ENCODE assay signal across 8 cellular contexts in the genomic region with DNA sequence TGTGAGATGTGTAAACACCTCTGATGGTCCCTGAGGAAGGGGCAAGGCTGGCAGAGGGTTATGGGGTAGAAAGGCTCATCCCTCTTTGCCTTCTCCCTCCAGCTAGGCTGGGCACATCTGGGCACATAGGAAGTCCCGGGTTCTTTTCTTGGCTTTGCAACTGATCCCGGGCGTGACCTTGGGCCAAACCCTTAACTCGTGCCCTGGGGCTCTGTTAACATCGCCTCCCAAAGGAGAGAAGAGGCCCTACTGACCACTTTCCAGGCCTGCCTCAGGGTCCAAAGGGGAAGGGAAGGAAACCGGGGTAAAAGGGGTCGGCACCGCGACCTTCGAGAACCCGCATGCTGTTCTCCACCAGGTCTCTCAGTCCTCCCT. TPM values are rescaled to one million over a fixed set of nuclear protein-coding genes. Genes with fewer than 3 reads are reported as not detected.
DNase-seq lines count a peak whose midpoint lies in the region; ATAC-seq, FAIRE-seq and TF ChIP-seq lines count a peak whose summit lies in the region.

No MANE protein-coding gene starts in this region.

- peaks cover 31% of the 10 kb centered on the region for H3K36me3 Mint-ChIP-seq in activated T-cell treated with anti-CD3 and anti-CD28 coated beads, Interleukin-2, amount 50 U/mL, for 24 hours (ENCODE audit: low read depth)

- H3K4me3 ChIP-seq in K562 (peak overlapping the region; percentile 90), transverse colon (peak overlapping the region; percentile 53 to 70 (median 54))

- ATAC-seq in K562 (no peak), HG02870 (IDR thresholded peaks at IDR 0.05; ENCODE audit: unreplicated experiment) (no peak), HG03342 (IDR thresholded peaks at IDR 0.05; ENCODE audit: unreplicated experiment) (no peak)

- in situ Hi-C loops in K562 (cut with MboI) = no loop called here
- in situ Hi-C loops in transverse colon (cut with MboI; ENCODE audit: low pct_ligation_motif_present in 1 of 4, low pct_unique_long_range_greater_than_20kb in 1 of 4, low sequenced_read_pairs in 3 of 4) = loop anchor here in 1 of 4 donors (25.0 kb wide), 1 partner anchor 205 kb away; a partner anchor contains a TSS

- H3K4me3 Mint-ChIP-seq in activated T-cell treated with anti-CD3 and anti-CD28 coated beads, Interleukin-2, amount 50 U/mL, for 24 hours = peak overlapping the region; percentile 99

- no peak for DNase-seq in activated T-cell treated with anti-CD3 and anti-CD28 coated beads, Interleukin-2, amount 50 U/mL, for 24 hours
- no peak for DNase-seq in activated T-cell treated with anti-CD3 and anti-CD28 coated beads, Interleukin-2, amount 50 U/mL, for 1 hour
- DNase-seq in K562 (ENCODE audit: extremely low read depth in 1 of 4, low spot score in 3 of 4) = no peak
- peak; percentile 15 for DNase-seq in medulla oblongata (ENCODE audit: extremely low spot score)
- DNase-seq in transverse colon = no peak
- DNase-seq in DMS 273 treated with DMSO at 0.1 percent for 48 hours (lab: John Stamatoyannopoulos, UW) = no peak

- peak overlapping the region; percentile 92 for H2AFZ ChIP-seq in K562 (ENCODE audit: low read depth, low read length)

- no peaks in the 10 kb centered on the region for H4K20me1 ChIP-seq in K562 (replicated peaks; ENCODE audit: control insufficient read depth, insufficient read depth, low read length)

- intact Hi-C loops in K562 (cut with micrococcal nuclease) = no loop called here
- intact Hi-C loops in transverse colon (cut with DNase I; ENCODE audit: low total_unique reads) = no loop called here

- H3K36me3 ChIP-seq in K562 (ENCODE audit: control insufficient read depth, insufficient read depth, low read length) (peaks cover 4% of the 10 kb centered on the region; the same call in 2 of the 3 replicates), transverse colon (no peaks in the 10 kb centered on the region)

- H3K27me3 ChIP-seq in K562 (ENCODE audit: control insufficient read depth in 2 of 2, insufficient read depth in 2 of 2, low read length in 2 of 2) (no peaks in the 10 kb centered on the region), transverse colon (no peaks in the 10 kb centered on the region)

- no peaks in the 10 kb centered on the region for H3K9me1 ChIP-seq in K562 (ENCODE audit: control insufficient read depth, insufficient read depth, low read length)

- CTCF ChIA-PET in K562 (lab: Yijun Ruan, JAX; ENCODE audit: low intra/inter-chr PET ratio) = no interaction called here

- H3K4me1 ChIP-seq in K562 (replicated peaks in 1 of 2; ENCODE audit: control insufficient read depth in 2 of 2, insufficient read depth in 2 of 2, low read length in 2 of 2) (peaks cover 16 to 22% of the 10 kb centered on the region in 2 experiments; a peak in 4 of 5 replicates), transverse colon (peaks cover 8 to 30% (median 22%) of the 10 kb centered on the region in 4 donors)

- H3K9me3 ChIP-seq in K562 (replicated peaks; ENCODE audit: control insufficient read depth, insufficient read depth, low read depth, low read length) (no peaks in the 10 kb centered on the region), transverse colon (no peaks in the 10 kb centered on the region)

- no peaks in the 10 kb centered on the region for H3K9me3 Mint-ChIP-seq in activated T-cell treated with anti-CD3 and anti-CD28 coated beads, Interleukin-2, amount 50 U/mL, for 24 hours

- peak overlapping the region in 1 of 2 experiments; percentile 83; a peak in 1 of 4 replicates for H3K9ac ChIP-seq in K562 (ENCODE audit: insufficient read depth in 1 of 2, low read depth in 2 of 2, low read length in 2 of 2)

- H3K4me2 ChIP-seq in K562 (ENCODE audit: insufficient read depth, low read length) = peak overlapping the region; percentile 85; the same call in 1 of the 2 replicates

- no TSS peak for BruUV-seq in K562 (replicated peaks; lab: Mats Ljungman, UMichigan)

- WGBS in K562 (ENCODE audit: insufficient coverage, low coverage, missing lambda C conversion rate) = no CpG with 5 or more reads among the region's 11 CpGs
- WGBS in transverse colon (ENCODE audit: low coverage in 1 of 2), 2 donors = 11% methylated on average over 11 of the region's 11 CpGs; no CpG with 5 or more reads in 1 of the 2 donors

- TF ChIP-seq CTCF in K562 (IDR thresholded peaks at IDR 0.05 in 2 of 3, conservative IDR thresholded peaks at IDR 0.05 in 1 of 3; ENCODE audit: insufficient read depth in 2 of 3, low read depth in 1 of 3, low read length in 3 of 3) (no peak), transverse colon (IDR thresholded peaks at IDR 0.05) (no peak)

- H3K4me1 Mint-ChIP-seq in activated T-cell treated with anti-CD3 and anti-CD28 coated beads, Interleukin-2, amount 50 U/mL, for 24 hours (ENCODE audit: low read depth) = peaks cover 52% of the 10 kb centered on the region

- TF ChIP-seq EP300 in K562 (IDR thresholded peaks at IDR 0.05; ENCODE audit: low read length) (no peak), transverse colon (IDR thresholded peaks at IDR 0.05; ENCODE audit: low read depth) (no peak)

- POLR2A ChIA-PET in K562 (lab: Yijun Ruan, JAX) = interaction anchor here (0.6 to 1.0 kb wide), 4 partner anchors 13 to 304 kb away, joined by 3 read pairs; no protein-coding TSS in a partner anchor

- TF ChIP-seq RAD21 in K562 (CRISPR knock-in tag; conservative IDR thresholded peaks at IDR 0.05 in 1 of 2, IDR thresholded peaks at IDR 0.05 in 1 of 2) = no peak

- H3K27ac Mint-ChIP-seq in activated T-cell treated with anti-CD3 and anti-CD28 coated beads, Interleukin-2, amount 50 U/mL, for 24 hours = peak overlapping the region; percentile 64

- FAIRE-seq in K562 (lab: Jason Lieb, UNC) = no peak

- H3K79me2 ChIP-seq in K562 (ENCODE audit: control insufficient read depth, insufficient read depth, low read length) = peaks cover 15% of the 10 kb centered on the region

- H3K27ac ChIP-seq in K562 (ENCODE audit: extremely low read depth, low read depth, low read length) = no peak overlapping the region
- H3K27ac ChIP-seq in transverse colon = peak overlapping the region; percentile 89 to 98 (median 92)

- TF ChIP-seq POLR2A in K562 (conservative IDR thresholded peaks at IDR 0.05) (no peak), transverse colon (IDR thresholded peaks at IDR 0.05) (no peak)

- H3K27me3 Mint-ChIP-seq in activated T-cell treated with anti-CD3 and anti-CD28 coated beads, Interleukin-2, amount 50 U/mL, for 24 hours = no peaks in the 10 kb centered on the region

RNA-seq across cellular contexts. Expression of a gene that starts 0.5 kb away (rescaled TPM):
- total RNA-seq in K562 (2011; cell fraction: chromatin; rRNA removed; ENCODE audit: low replicate concordance) = 1.4 and 3.5 TPM in 2 replicates
- total RNA-seq in K562 (2011; cell fraction: nucleolus; rRNA removed) = 1.7 and 2.3 TPM in 2 replicates
- 1.2 and 1.4 TPM in 2 replicates for total RNA-seq in K562 (2011; cell fraction: nucleoplasm; rRNA removed)
- total RNA-seq in K562 (2014; rRNA removed) = 0.95 and 1.3 TPM in 2 replicates
- total RNA-seq in K562 (2014; rRNA removed; fragmentation: Illumina TruSeq; extraction: Trizol) = 0.83 and 1.1 TPM in 2 replicates
- 0.94 and 1.4 TPM in 2 replicates for total RNA-seq in K562 (2015; rRNA removed; fragmentation: Illumina TruSeq; extraction: Trizol)
- total RNA-seq in K562 (2021) = 0.65 and 2.0 TPM in 2 replicates
- polyA plus RNA-seq in K562 (2011; rRNA removed) = 2.3 and 3.9 TPM in 2 replicates
- 4.6 and 5.2 TPM in 2 replicates for polyA plus RNA-seq in K562 (2011; cell fraction: cytosol; rRNA removed)
- polyA plus RNA-seq in K562 (2011; cell fraction: nucleus; rRNA removed) = 5.5 and 6.0 TPM in 2 replicates
- 1.7 and 2.7 TPM in 2 replicates for polyA plus RNA-seq in K562 (2012)
- polyA plus RNA-seq in K562 (2014; fragmentation: Illumina TruSeq; extraction: Trizol) = 0.91 and 1.5 TPM in 2 replicates
- under 1 TPM; 0.01 to 0.14 TPM for polyA plus RNA-seq in K562 (2014; fragmentation: Nextera tagmentation; extraction: Ambion mirVana)
- 0.38 and 0.82 TPM in 2 replicates for polyA plus RNA-seq in K562 (2014; rRNA removed)
- polyA minus RNA-seq in K562 (2011; rRNA and poly(A)+ RNA removed) = 1.6 and 1.9 TPM in 2 replicates
- 0.73 and 2.0 TPM in 2 replicates for polyA minus RNA-seq in K562 (2011; cell fraction: cytosol; rRNA and poly(A)+ RNA removed)
- polyA minus RNA-seq in K562 (2011; cell fraction: nucleus; rRNA and poly(A)+ RNA removed) = 1.1 and 1.4 TPM in 2 replicates
- 10 to 100 TPM in 1 of 4 donors, 1 to 10 TPM in 3; 1.9 to 10.2 (median 4.3) TPM for total RNA-seq in transverse colon

RNA-seq across cellular contexts. Expression of a gene that starts 2.3 kb away (rescaled TPM):
- 44.0 and 89.1 TPM in 2 replicates for total RNA-seq in K562 (2011; cell fraction: chromatin; rRNA removed; ENCODE audit: low replicate concordance)
- total RNA-seq in K562 (2011; cell fraction: nucleolus; rRNA removed) = 41.2 and 43.2 TPM in 2 replicates
- total RNA-seq in K562 (2011; cell fraction: nucleoplasm; rRNA removed) = 47.0 and 67.9 TPM in 2 replicates
- total RNA-seq in K562 (2014; rRNA removed) = 8.0 and 13.7 TPM in 2 replicates
- total RNA-seq in K562 (2014; rRNA removed; fragmentation: Illumina TruSeq; extraction: Trizol) = 8.0 and 10.9 TPM in 2 replicates
- 9.7 and 11.4 TPM in 2 replicates for total RNA-seq in K562 (2015; rRNA removed; fragmentation: Illumina TruSeq; extraction: Trizol)
- total RNA-seq in K562 (2021) = 15.9 and 16.8 TPM in 2 replicates
- 12.1 and 13.5 TPM in 2 replicates for polyA plus RNA-seq in K562 (2011; rRNA removed)
- 12.1 and 20.2 TPM in 2 replicates for polyA plus RNA-seq in K562 (2011; cell fraction: cytosol; rRNA removed)
- polyA plus RNA-seq in K562 (2011; cell fraction: nucleus; rRNA removed) = 58.3 and 71.6 TPM in 2 replicates
- polyA plus RNA-seq in K562 (2012) = 11.0 and 19.9 TPM in 2 replicates
- polyA plus RNA-seq in K562 (2014; fragmentation: Illumina TruSeq; extraction: Trizol) = 12.3 and 13.2 TPM in 2 replicates
- 1 to 10 TPM; 2.0 to 5.2 TPM for polyA plus RNA-seq in K562 (2014; fragmentation: Nextera tagmentation; extraction: Ambion mirVana)
- polyA plus RNA-seq in K562 (2014; rRNA removed) = 13.9 and 17.8 TPM in 2 replicates
- polyA minus RNA-seq in K562 (2011; rRNA and poly(A)+ RNA removed) = 8.5 and 8.9 TPM in 2 replicates
- polyA minus RNA-seq in K562 (2011; cell fraction: cytosol; rRNA and poly(A)+ RNA removed) = 4.0 and 4.7 TPM in 2 replicates
- polyA minus RNA-seq in K562 (2011; cell fraction: nucleus; rRNA and poly(A)+ RNA removed) = 19.1 and 28.0 TPM in 2 replicates
- 10 to 100 TPM in 1 of 4 donors, 1 to 10 TPM in 3; 7.3 to 11.6 (median 7.9) TPM for total RNA-seq in transverse colon

RNA-seq across cellular contexts. Expression of a gene that starts 44.6 kb away (rescaled TPM):
- total RNA-seq in K562 (2011; cell fraction: chromatin; rRNA removed; ENCODE audit: low replicate concordance) = 49.9 and 136 TPM in 2 replicates
- total RNA-seq in K562 (2011; cell fraction: nucleolus; rRNA removed) = 106 and 113 TPM in 2 replicates
- total RNA-seq in K562 (2011; cell fraction: nucleoplasm; rRNA removed) = 71.7 and 77.8 TPM in 2 replicates
- total RNA-seq in K562 (2014; rRNA removed) (18.3 and 34.5 TPM in 2 replicates), K562 (2014; rRNA removed; fragmentation: Illumina TruSeq; extraction: Trizol) (5.1 and 6.9 TPM in 2 replicates), K562 (2015; rRNA removed; fragmentation: Illumina TruSeq; extraction: Trizol) (12.8 and 15.2 TPM in 2 replicates), K562 (2021) (47.7 and 48.8 TPM in 2 replicates), transverse colon (10 to 100 TPM in 2 of 4 donors, 1 to 10 TPM in 2; 3.0 to 15.9 (median 9.2) TPM)
- polyA plus RNA-seq in K562 (2011; rRNA removed) (24.8 and 59.4 TPM in 2 replicates), K562 (2014; fragmentation: Illumina TruSeq; extraction: Trizol) (41.9 and 52.8 TPM in 2 replicates), K562 (2014; fragmentation: Nextera tagmentation; extraction: Ambion mirVana) (1 to 10 TPM; 1.7 to 3.5 TPM), K562 (2014; rRNA removed) (29.2 and 38.1 TPM in 2 replicates)
- polyA plus RNA-seq in K562 (2011; cell fraction: cytosol; rRNA removed) = 64.1 and 81.7 TPM in 2 replicates
- 104 and 152 TPM in 2 replicates for polyA plus RNA-seq in K562 (2011; cell fraction: nucleus; rRNA removed)
- polyA plus RNA-seq in K562 (2012) = 53.6 and 84.7 TPM in 2 replicates
- polyA minus RNA-seq in K562 (2011; rRNA and poly(A)+ RNA removed) = 30.2 and 35.6 TPM in 2 replicates
- polyA minus RNA-seq in K562 (2011; cell fraction: cytosol; rRNA and poly(A)+ RNA removed) = 50.6 and 68.9 TPM in 2 replicates
- polyA minus RNA-seq in K562 (2011; cell fraction: nucleus; rRNA and poly(A)+ RNA removed) = 72.0 and 98.5 TPM in 2 replicates

RNA-seq across cellular contexts. Expression of a gene that starts 50.0 kb away (rescaled TPM):
- total RNA-seq in K562 (2011; cell fraction: chromatin; rRNA removed; ENCODE audit: low replicate concordance) = 27.9 and 57.1 TPM in 2 replicates
- 43.4 and 54.2 TPM in 2 replicates for total RNA-seq in K562 (2011; cell fraction: nucleolus; rRNA removed)
- total RNA-seq in K562 (2011; cell fraction: nucleoplasm; rRNA removed) = 39.5 and 46.4 TPM in 2 replicates
- 43.3 and 51.5 TPM in 2 replicates for total RNA-seq in K562 (2014; rRNA removed)
- total RNA-seq in K562 (2014; rRNA removed; fragmentation: Illumina TruSeq; extraction: Trizol) = 29.9 and 33.3 TPM in 2 replicates
- total RNA-seq in K562 (2015; rRNA removed; fragmentation: Illumina TruSeq; extraction: Trizol) = 40.0 and 41.2 TPM in 2 replicates
- 49.6 and 55.1 TPM in 2 replicates for total RNA-seq in K562 (2021)
- polyA plus RNA-seq in K562 (2011; rRNA removed) = 56.4 and 60.2 TPM in 2 replicates
- polyA plus RNA-seq in K562 (2011; cell fraction: cytosol; rRNA removed) = 66.5 and 92.3 TPM in 2 replicates
- 53.3 and 62.7 TPM in 2 replicates for polyA plus RNA-seq in K562 (2011; cell fraction: nucleus; rRNA removed)
- 47.4 and 54.4 TPM in 2 replicates for polyA plus RNA-seq in K562 (2012)
- polyA plus RNA-seq in K562 (2014; fragmentation: Illumina TruSeq; extraction: Trizol) = 54.0 and 55.2 TPM in 2 replicates
- polyA plus RNA-seq in K562 (2014; fragmentation: Nextera tagmentation; extraction: Ambion mirVana) = 10 to 100 TPM in 1 of 2 experiments, 1 to 10 TPM in 1; 8.0 to 12.2 TPM
- 34.5 and 47.2 TPM in 2 replicates for polyA plus RNA-seq in K562 (2014; rRNA removed)
- 42.4 and 60.6 TPM in 2 replicates for polyA minus RNA-seq in K562 (2011; rRNA and poly(A)+ RNA removed)
- 22.8 and 28.5 TPM in 2 replicates for polyA minus RNA-seq in K562 (2011; cell fraction: cytosol; rRNA and poly(A)+ RNA removed)
- polyA minus RNA-seq in K562 (2011; cell fraction: nucleus; rRNA and poly(A)+ RNA removed) = 17.6 and 22.2 TPM in 2 replicates
- total RNA-seq in transverse colon = 10 to 100 TPM; 21.3 to 37.8 (median 26.9) TPM
